ENCODE assay signal across 21 cellular contexts in genomic region chr3:126104028-126104635, GRCh38. TPM values are rescaled to one million over a fixed set of nuclear protein-coding genes. Genes with fewer than 3 reads are reported as not detected.
A peak's percentile ranks its signal among the peaks of the same experiment; 100 is the strongest.
DNase-seq lines count a peak whose midpoint lies in the region; ATAC-seq and TF ChIP-seq lines count a peak whose summit lies in the region.
"Had no signal": no experiment of that assay in that cellular context is flagged by ENCODE, and none has a peak within 500 bp of the region (broad histone marks: within the 10 kb centered on the region; RNA-seq: fewer than 3 reads in every experiment).

No MANE protein-coding gene starts in this region.

- H3K18ac ChIP-seq in trophoblast cell (ENCODE audit: low read length): no peak overlapping the region

- peaks cover 0 to 29% of the 10 kb centered on the region in 2 donors for H3K4me1 ChIP-seq in right atrium auricular region
- H3K4me1 ChIP-seq in trophoblast cell (ENCODE audit: control insufficient read depth in 1 of 2, insufficient read depth in 2 of 2, low read length in 2 of 2): no peaks in the 10 kb centered on the region
- H3K4me1 ChIP-seq: prostate gland had no signal

- no peak overlapping the region for H2BK12ac ChIP-seq in trophoblast cell (ENCODE audit: low read length)

- no peaks in the 10 kb centered on the region for H3K79me2 ChIP-seq in trophoblast cell (ENCODE audit: control insufficient read depth, insufficient read depth, low read length, poor library complexity)

- H3K27ac ChIP-seq in right atrium auricular region (no peak overlapping the region), trophoblast cell (ENCODE audit: low read depth, low read length) (no peak overlapping the region)
- H3K27ac ChIP-seq: brain microvascular endothelial cell, C4-2B, prostate gland, SJCRH30, thyroid gland had no signal

- TF ChIP-seq CTCF in right atrium auricular region (IDR thresholded peaks at IDR 0.05) (no peak), osteocyte (IDR thresholded peaks at IDR 0.05) (no peak)
- TF ChIP-seq CTCF in activated CD8-positive, alpha-beta T cell treated with anti-CD3 and anti-CD28 coated beads for 36 hours (IDR thresholded peaks at IDR 0.05): no peak

- H2BK5ac ChIP-seq in trophoblast cell (ENCODE audit: low read depth, low read length, poor library complexity): no peak overlapping the region

- H3K4me2 ChIP-seq in trophoblast cell (ENCODE audit: low read length): no peak overlapping the region

- no peak overlapping the region for H3K14ac ChIP-seq in trophoblast cell (ENCODE audit: low read length)

- no peaks in the 10 kb centered on the region for H3K36me3 ChIP-seq in right atrium auricular region
- no peaks in the 10 kb centered on the region for H3K36me3 ChIP-seq in trophoblast cell (ENCODE audit: control insufficient read depth in 1 of 2, insufficient read depth in 2 of 2, low read length in 2 of 2)
- H3K36me3 ChIP-seq: brain microvascular endothelial cell, prostate gland, SJCRH30, thyroid gland had no signal

- H2BK120ac ChIP-seq in trophoblast cell (ENCODE audit: insufficient read depth, low read length, poor library complexity): no peak overlapping the region

- no peak overlapping the region for H4K12ac ChIP-seq in trophoblast cell (ENCODE audit: low read depth, low read length)

- no peaks in the 10 kb centered on the region for H3K9me3 ChIP-seq in right atrium auricular region
- peaks cover 3% of the 10 kb centered on the region for H3K9me3 ChIP-seq in trophoblast cell (ENCODE audit: insufficient read depth, low read depth, low read length)
- H3K9me3 ChIP-seq: prostate gland, SJCRH30, thyroid gland had no signal

- no peak overlapping the region for H3K27ac Mint-ChIP-seq in osteocyte (ENCODE audit: unreplicated experiment)
- no peak overlapping the region for H3K27ac Mint-ChIP-seq in activated CD8-positive, alpha-beta T cell treated with anti-CD3 and anti-CD28 coated beads for 36 hours
- H3K27ac Mint-ChIP-seq: activated CD4-positive, alpha-beta T cell treated with anti-CD3 and anti-CD28 coated beads for 36 hours; IgD-negative memory B cell; stimulated activated memory B cell treated with anti-CD40 and anti-IgM and Interleukin-4, amounts not matched to agents 10 μg/mL and 1 μg/mL and 100 μg/mL, for 72 hours had no signal

- WGBS in trophoblast cell (ENCODE audit: extremely low coverage, insufficient coverage, insufficient read length): no CpG with 5 or more reads among the region's 7 CpGs

- peak; percentile 55 for DNase-seq in right atrium auricular region (ENCODE audit: low spot score)
- no peak for DNase-seq in Right ventricle myocardium superior
- peak; percentile 15 for DNase-seq in hepatic stellate cell (ENCODE audit: low spot score)
- peak; percentile 83 for DNase-seq in osteocyte (ENCODE audit: extremely low spot score, unreplicated experiment)
- DNase-seq in AG08395 (ENCODE audit: low spot score): no peak
- no peak for DNase-seq in activated CD8-positive, alpha-beta T cell treated with anti-CD3 and anti-CD28 coated beads for 36 hours
- no peak for DNase-seq in trophoblast cell
- DNase-seq: activated CD4-positive, alpha-beta T cell treated with anti-CD3 and anti-CD28 coated beads for 36 hours; brain microvascular endothelial cell; cortex of kidney; DMS 273 treated with DMSO at 0.1 percent for 48 hours; left colon; NCI-H1417; SJCRH30; small intestine; thyroid gland had no signal

- no peak overlapping the region for H3K4ac ChIP-seq in trophoblast cell (ENCODE audit: low read depth, low read length)

- no peak overlapping the region for H2AFZ ChIP-seq in trophoblast cell (ENCODE audit: insufficient read depth, low read length, poor library complexity)

- ATAC-seq in Right ventricle myocardium superior (ENCODE audit: poor library complexity) (no peak), GM18907 (IDR thresholded peaks at IDR 0.05; ENCODE audit: unreplicated experiment) (no peak)
- ATAC-seq in activated CD8-positive, alpha-beta T cell treated with anti-CD3 and anti-CD28 coated beads for 36 hours: no peak
- ATAC-seq: activated CD4-positive, alpha-beta T cell treated with anti-CD3 and anti-CD28 coated beads for 36 hours; left colon; stimulated activated memory B cell treated with anti-CD40 and anti-IgM and Interleukin-4, amounts not matched to agents 10 μg/mL and 1 μg/mL and 100 μg/mL, for 72 hours had no signal

- intact Hi-C loops in Right ventricle myocardium superior (cut with DNase I): no loop called here
- intact Hi-C loops in activated CD8-positive, alpha-beta T cell treated with anti-CD3 and anti-CD28 coated beads for 36 hours (cut with micrococcal nuclease): no loop called here

- POLR2A ChIA-PET in activated CD8-positive, alpha-beta T cell treated with anti-CD3 and anti-CD28 coated beads for 36 hours (lab: Charles Lee): no interaction called here

- no peaks in the 10 kb centered on the region for H3K36me3 Mint-ChIP-seq in osteocyte (ENCODE audit: unreplicated experiment)
- no peaks in the 10 kb centered on the region for H3K36me3 Mint-ChIP-seq in activated CD8-positive, alpha-beta T cell treated with anti-CD3 and anti-CD28 coated beads for 36 hours (ENCODE audit: low read depth)
- H3K36me3 Mint-ChIP-seq: IgD-negative memory B cell; stimulated activated memory B cell treated with anti-CD40 and anti-IgM and Interleukin-4, amounts not matched to agents 10 μg/mL and 1 μg/mL and 100 μg/mL, for 72 hours had no signal

- H3K79me1 ChIP-seq in trophoblast cell (ENCODE audit: low read length): no peaks in the 10 kb centered on the region

- H3K9me3 Mint-ChIP-seq in osteocyte (ENCODE audit: unreplicated experiment): no peaks in the 10 kb centered on the region
- no peaks in the 10 kb centered on the region for H3K9me3 Mint-ChIP-seq in activated CD8-positive, alpha-beta T cell treated with anti-CD3 and anti-CD28 coated beads for 36 hours
- H3K9me3 Mint-ChIP-seq: IgD-negative memory B cell; stimulated activated memory B cell treated with anti-CD40 and anti-IgM and Interleukin-4, amounts not matched to agents 10 μg/mL and 1 μg/mL and 100 μg/mL, for 72 hours had no signal

- no peak overlapping the region for H2AK5ac ChIP-seq in trophoblast cell (ENCODE audit: low read length)

- no peaks in the 10 kb centered on the region for H3K27me3 ChIP-seq in right atrium auricular region
- no peaks in the 10 kb centered on the region for H3K27me3 ChIP-seq in trophoblast cell (ENCODE audit: insufficient read depth, low read length)
- H3K27me3 ChIP-seq: brain microvascular endothelial cell, SJCRH30, thyroid gland had no signal

- no peak overlapping the region for H3K23ac ChIP-seq in trophoblast cell (ENCODE audit: low read length)

- no peak overlapping the region for H3K4me3 ChIP-seq in right atrium auricular region
- H3K4me3 ChIP-seq in trophoblast cell (ENCODE audit: low read depth, low read length): no peak overlapping the region
- H3K4me3 ChIP-seq: prostate gland, SJCRH30, thyroid gland had no signal

- H3K4me3 Mint-ChIP-seq in osteocyte (ENCODE audit: unreplicated experiment): no peak overlapping the region
- no peak overlapping the region for H3K4me3 Mint-ChIP-seq in activated CD8-positive, alpha-beta T cell treated with anti-CD3 and anti-CD28 coated beads for 36 hours
- H3K4me3 Mint-ChIP-seq: activated CD4-positive, alpha-beta T cell treated with anti-CD3 and anti-CD28 coated beads for 36 hours; stimulated activated memory B cell treated with anti-CD40 and anti-IgM and Interleukin-4, amounts not matched to agents 10 μg/mL and 1 μg/mL and 100 μg/mL, for 72 hours had no signal

- no peaks in the 10 kb centered on the region for H3K27me3 Mint-ChIP-seq in osteocyte (ENCODE audit: unreplicated experiment)
- no peaks in the 10 kb centered on the region for H3K27me3 Mint-ChIP-seq in activated CD8-positive, alpha-beta T cell treated with anti-CD3 and anti-CD28 coated beads for 36 hours
- H3K27me3 Mint-ChIP-seq: activated CD4-positive, alpha-beta T cell treated with anti-CD3 and anti-CD28 coated beads for 36 hours had no signal

- H4K8ac ChIP-seq in trophoblast cell (ENCODE audit: low read depth, low read length): no peak overlapping the region

- no peak overlapping the region for H4K91ac ChIP-seq in trophoblast cell (ENCODE audit: low read depth, low read length)

- CTCF ChIA-PET in activated CD8-positive, alpha-beta T cell treated with anti-CD3 and anti-CD28 coated beads for 36 hours (lab: Charles Lee): no interaction called here

- H3K9ac ChIP-seq in trophoblast cell (ENCODE audit: low read length): no peak overlapping the region

- peaks cover 15% of the 10 kb centered on the region for H3K4me1 Mint-ChIP-seq in osteocyte (ENCODE audit: unreplicated experiment)
- no peaks in the 10 kb centered on the region for H3K4me1 Mint-ChIP-seq in activated CD8-positive, alpha-beta T cell treated with anti-CD3 and anti-CD28 coated beads for 36 hours (ENCODE audit: low read depth)
- H3K4me1 Mint-ChIP-seq: activated CD4-positive, alpha-beta T cell treated with anti-CD3 and anti-CD28 coated beads for 36 hours had no signal

RNA-seq across cellular contexts. Expression of gene SLC41A3, which starts 20.2 kb away (rescaled TPM):
- total RNA-seq in right atrium auricular region: 10 to 100 TPM; 34.1 to 39.6 TPM
- 34.7 TPM for total RNA-seq in Right ventricle myocardium superior
- total RNA-seq in osteocyte: 80.6 and 89.2 TPM in 2 replicates
- total RNA-seq in activated CD8-positive, alpha-beta T cell treated with anti-CD3 and anti-CD28 coated beads for 36 hours: 10 to 100 TPM; 19.1 to 23.4 TPM
- polyA plus RNA-seq in trophoblast cell (2013): 26.0 and 27.7 TPM in 2 replicates

Comparison
In these comparisons a context has a peak if more than half of its experiments do, and no peak if none do; other contexts are left out.
1. DNase-seq: peak in right atrium auricular region (single experiment), hepatic stellate cell (single experiment) and osteocyte (single experiment); none in Right ventricle myocardium superior (single experiment), AG08395 (single experiment), activated CD8-positive, alpha-beta T cell treated with anti-CD3 and anti-CD28 coated beads for 36 hours (single experiment) and trophoblast cell (0 of 2).